Comparison of ENCODE assay signal across 23 cellular contexts in genomic region chr15:22902981-22903380, GRCh38.
"Had no signal": no experiment of that assay in that cellular context is flagged by ENCODE, and none has a peak within 500 bp of the region (broad histone marks: within the 10 kb centered on the region; RNA-seq: fewer than 3 reads in every experiment).

No MANE protein-coding gene starts in this region.

- H3K27ac ChIP-seq: adrenal gland, ascending aorta, SK-N-MC, VCaP had no signal

- H3K27me3 Mint-ChIP-seq: activated CD4-positive, alpha-beta memory T cell treated with anti-CD3 and anti-CD28 coated beads, Interleukin-2, amount 10 ng/mL, durations not matched to agents 7 days and 5 days; activated CD4-positive, alpha-beta T cell treated with anti-CD3 and anti-CD28 coated beads for 36 hours; activated naive CD8-positive, alpha-beta T cell treated with anti-CD3 and anti-CD28 coated beads, Interleukin-2, amount 10 ng/mL, durations not matched to agents 7 days and 5 days; T-cell had no signal

- H3K4me1 Mint-ChIP-seq: activated naive CD8-positive, alpha-beta T cell treated with anti-CD3 and anti-CD28 coated beads, Interleukin-2, amount 10 ng/mL, durations not matched to agents 7 days and 5 days; T-cell had no signal

- DNase-seq: activated CD4-positive, alpha-beta memory T cell treated with anti-CD3 and anti-CD28 coated beads, Interleukin-2, amount 10 ng/mL, durations not matched to agents 7 days and 5 days; activated CD4-positive, alpha-beta T cell treated with anti-CD3 and anti-CD28 coated beads for 36 hours; activated CD4-positive, alpha-beta T cell treated with anti-CD3 and anti-CD28 coated beads, Interleukin-2, amount 50 U/mL, for 1 hour; activated naive CD4-positive, alpha-beta T cell treated with anti-CD3 and anti-CD28 coated beads, Interleukin-2, amount 50 U/mL, for 16 hours; activated naive CD8-positive, alpha-beta T cell treated with anti-CD3 and anti-CD28 coated beads, Interleukin-2, amount 10 ng/mL, durations not matched to agents 7 days and 5 days; activated T-cell treated with anti-CD3 and anti-CD28 coated beads, Interleukin-2, amount 50 U/mL, for 72 hours; adrenal gland; body of pancreas; central memory CD4-positive, alpha-beta T cell; MG63; MV-4-11; NCI-H1105; NCI-H1436; NCI-H1694 treated with DMSO at 0.1 percent for 48 hours; NCI-H2029 treated with DMSO at 0.1 percent for 48 hours; NCI-H446; NCI-H524; T-cell; T-helper 2 cell had no signal

- H3K4me1 ChIP-seq: adrenal gland, ascending aorta had no signal

- H3K9me3 ChIP-seq: adrenal gland, ascending aorta, body of pancreas, MG63 had no signal

- H3K4me3 ChIP-seq: adrenal gland, ascending aorta, body of pancreas, MG63, SK-N-MC had no signal

- H3K4me3 Mint-ChIP-seq: activated CD4-positive, alpha-beta memory T cell treated with anti-CD3 and anti-CD28 coated beads, Interleukin-2, amount 10 ng/mL, durations not matched to agents 7 days and 5 days; activated CD4-positive, alpha-beta T cell treated with anti-CD3 and anti-CD28 coated beads for 36 hours; activated naive CD8-positive, alpha-beta T cell treated with anti-CD3 and anti-CD28 coated beads, Interleukin-2, amount 10 ng/mL, durations not matched to agents 7 days and 5 days; activated T-cell treated with anti-CD3 and anti-CD28 coated beads, Interleukin-2, amount 50 U/mL, for 72 hours; T-cell had no signal

- H3K27me3 ChIP-seq: adrenal gland, ascending aorta, body of pancreas, MG63 had no signal

- ATAC-seq: activated CD4-positive, alpha-beta T cell treated with anti-CD3 and anti-CD28 coated beads for 36 hours; activated T-cell treated with anti-CD3 and anti-CD28 coated beads, Interleukin-2, amount 50 U/mL, for 72 hours; body of pancreas; T-cell had no signal

- H3K27ac Mint-ChIP-seq: activated CD4-positive, alpha-beta memory T cell treated with anti-CD3 and anti-CD28 coated beads, Interleukin-2, amount 10 ng/mL, durations not matched to agents 7 days and 5 days; activated CD4-positive, alpha-beta T cell treated with anti-CD3 and anti-CD28 coated beads for 36 hours; activated naive CD8-positive, alpha-beta T cell treated with anti-CD3 and anti-CD28 coated beads, Interleukin-2, amount 10 ng/mL, durations not matched to agents 7 days and 5 days; activated T-cell treated with anti-CD3 and anti-CD28 coated beads, Interleukin-2, amount 50 U/mL, for 72 hours; activated T-helper 2 cell treated with anti-CD3 and anti-CD28 coated beads, Interferon-gamma antibody, Interleukin-2, Interleukin-4, amounts not matched to agents 10 μg/mL and 5 μg/mL and 100 μg/mL, durations not matched to agents 14 hours and 24 hours and 36 hours; T-cell had no signal

- H3K9me3 Mint-ChIP-seq: activated naive CD8-positive, alpha-beta T cell treated with anti-CD3 and anti-CD28 coated beads, Interleukin-2, amount 10 ng/mL, durations not matched to agents 7 days and 5 days; activated T-cell treated with anti-CD3 and anti-CD28 coated beads, Interleukin-2, amount 50 U/mL, for 72 hours; activated T-helper 2 cell treated with anti-CD3 and anti-CD28 coated beads, Interferon-gamma antibody, Interleukin-2, Interleukin-4, amounts not matched to agents 10 μg/mL and 5 μg/mL and 100 μg/mL, durations not matched to agents 14 hours and 24 hours and 36 hours; T-cell had no signal
